ENCODE assay signal across 1 cellular context in the genomic region with DNA sequence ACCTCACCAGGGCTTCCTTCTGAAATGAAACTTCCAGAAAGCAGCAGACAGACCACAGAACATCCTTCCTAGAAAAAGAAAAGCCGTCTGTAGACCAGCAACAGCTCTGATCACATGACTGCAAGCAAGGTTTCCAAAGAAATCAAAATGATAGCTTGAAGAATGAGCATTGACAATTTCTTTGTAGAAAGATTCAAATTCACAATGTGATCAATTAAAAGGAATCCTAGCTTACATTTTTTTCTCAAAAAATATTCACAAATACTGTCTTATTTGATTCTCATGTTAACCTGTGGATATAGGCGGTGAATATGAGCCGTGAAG.
TF ChIP-seq lines count a peak whose summit lies in the region.

No MANE protein-coding gene starts in this region.

TF ChIP-seq in SK-N-SH, 30 proteins besides CTCF, POLR2A, EP300 and RAD21 (continued from another document):
- TF ChIP-seq, protein P1, sequence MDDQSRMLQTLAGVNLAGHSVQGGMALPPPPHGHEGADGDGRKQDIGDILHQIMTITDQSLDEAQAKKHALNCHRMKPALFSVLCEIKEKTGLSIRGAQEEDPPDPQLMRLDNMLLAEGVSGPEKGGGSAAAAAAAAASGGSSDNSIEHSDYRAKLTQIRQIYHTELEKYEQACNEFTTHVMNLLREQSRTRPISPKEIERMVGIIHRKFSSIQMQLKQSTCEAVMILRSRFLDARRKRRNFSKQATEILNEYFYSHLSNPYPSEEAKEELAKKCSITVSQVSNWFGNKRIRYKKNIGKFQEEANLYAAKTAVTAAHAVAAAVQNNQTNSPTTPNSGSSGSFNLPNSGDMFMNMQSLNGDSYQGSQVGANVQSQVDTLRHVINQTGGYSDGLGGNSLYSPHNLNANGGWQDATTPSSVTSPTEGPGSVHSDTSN (IDR thresholded peaks at IDR 0.05), result no peak
- TF ChIP-seq MEF2A (IDR thresholded peaks at IDR 0.05; ENCODE audit: borderline replicate concordance, low read depth) (no peak), EZH2phosphoT487 (IDR thresholded peaks at IDR 0.05; ENCODE audit: borderline replicate concordance, low read depth) (no peak), NRF1 (IDR thresholded peaks at IDR 0.05; ENCODE audit: low read depth, low read length) (no peak), RFX5 (IDR thresholded peaks at IDR 0.05; ENCODE audit: low read length) (no peak), SIN3A (IDR thresholded peaks at IDR 0.05; ENCODE audit: borderline replicate concordance, low read depth, low read length) (no peak)
